In the genomic region with DNA sequence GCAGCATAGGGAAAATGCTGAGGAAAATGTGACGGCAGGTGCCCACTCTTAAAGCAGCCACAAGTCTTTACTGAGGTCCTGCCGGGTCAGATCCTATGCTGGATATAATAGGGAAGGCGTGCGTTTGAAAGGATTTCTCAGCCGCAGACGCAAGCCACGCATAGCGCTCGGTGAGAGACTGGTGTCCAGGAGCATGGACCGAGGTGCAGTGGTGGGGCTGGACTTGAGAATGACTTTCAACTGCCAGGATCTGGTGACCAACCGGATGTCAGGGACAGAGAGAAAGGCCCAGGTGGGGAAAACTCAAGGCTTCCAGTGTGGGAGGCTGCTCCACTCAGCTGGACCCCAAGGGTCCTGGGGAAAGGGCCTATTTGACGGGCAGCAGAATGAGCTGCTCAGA, we compare ENCODE assay signal across 18 cellular contexts.
DNase-seq lines count a peak whose midpoint lies in the region; ATAC-seq and TF ChIP-seq lines count a peak whose summit lies in the region.
"Had no signal": no experiment of that assay in that cellular context is flagged by ENCODE, and none has a peak within 500 bp of the region (broad histone marks: within the 10 kb centered on the region; RNA-seq: fewer than 3 reads in every experiment).

No MANE protein-coding gene starts in this region.

- DNase-seq in body of pancreas (no peak), mesothelial cell of epicardium (ENCODE audit: low spot score in 2 of 2, unreplicated experiment in 2 of 2) (no peak), posterior vena cava (ENCODE audit: low spot score) (peak; percentile 41), DMS153 (lab: John Stamatoyannopoulos, UW) (no peak)
- DNase-seq in activated CD4-positive, CD25-positive, alpha-beta regulatory T cell treated with anti-CD3 and anti-CD28 coated beads, Interleukin-2, amount 50 U/mL, for 72 hours: no peak
- DNase-seq: ACHN; BE2C; C1 segment of cervical spinal cord; Caco-2; CD4-positive, CD25-positive, alpha-beta regulatory T cell; DMS79; GDM1; H9; IMR-90 had no signal

- TF ChIP-seq POLR2A in body of pancreas (IDR thresholded peaks at IDR 0.05): no peak

- peak overlapping the region; percentile 42 to 77 (median 64) for H3K27ac ChIP-seq in body of pancreas
- H3K27ac ChIP-seq: HL-60 had no signal

- H3K27me3 ChIP-seq in body of pancreas: no peaks in the 10 kb centered on the region
- H3K27me3 ChIP-seq: BE2C had no signal

- no peak overlapping the region for H3K4me3 ChIP-seq in body of pancreas
- H3K4me3 ChIP-seq: K562 had no signal

- no peak overlapping the region for H3K4me3 Mint-ChIP-seq in mesothelial cell of epicardium
- H3K4me3 Mint-ChIP-seq: CD4-positive, CD25-positive, alpha-beta regulatory T cell; H9 had no signal

- no peaks in the 10 kb centered on the region for H3K9me3 Mint-ChIP-seq in mesothelial cell of epicardium

- no peaks in the 10 kb centered on the region for H3K9me3 ChIP-seq in body of pancreas
- H3K9me3 ChIP-seq: BE2C, Caco-2 had no signal

- intact Hi-C loops in body of pancreas (cut with DNase I): no loop called here
- intact Hi-C loops in posterior vena cava (cut with DNase I): loop anchor here in 1 of 2 donors (5.0 kb wide), 1 partner anchor 1936 kb away; no protein-coding TSS in a partner anchor

- ATAC-seq in body of pancreas (no peak), HG02970 (IDR thresholded peaks at IDR 0.05; ENCODE audit: low FRiP score, unreplicated experiment) (no peak), GM19395 (IDR thresholded peaks at IDR 0.05; ENCODE audit: unreplicated experiment) (no peak)
- ATAC-seq: K562 had no signal

- H3K36me3 Mint-ChIP-seq in mesothelial cell of epicardium: no peaks in the 10 kb centered on the region
- H3K36me3 Mint-ChIP-seq: CD4-positive, CD25-positive, alpha-beta regulatory T cell had no signal

- peak overlapping the region; percentile 6 for H3K27ac Mint-ChIP-seq in mesothelial cell of epicardium
- H3K27ac Mint-ChIP-seq: CD4-positive, CD25-positive, alpha-beta regulatory T cell; H9 had no signal

- TF ChIP-seq CTCF in body of pancreas (IDR thresholded peaks at IDR 0.05) (no peak), mesothelial cell of epicardium (IDR thresholded peaks at IDR 0.05; ENCODE audit: unreplicated experiment) (no peak)

- H3K4me1 ChIP-seq in body of pancreas: peaks cover 76% of the 10 kb centered on the region

- no peaks in the 10 kb centered on the region for H3K36me3 ChIP-seq in body of pancreas (replicated peaks in 1 of 2; ENCODE audit: insufficient read depth in 1 of 2, low read depth in 2 of 2)
- H3K36me3 ChIP-seq: BE2C had no signal

- 91 to 95% methylated on average over 12 of the region's 12 CpGs for whole genome bisulfite sequencing in body of pancreas, 2 donors

- H3K27me3 Mint-ChIP-seq in mesothelial cell of epicardium (ENCODE audit: low read depth): peaks cover 7% of the 10 kb centered on the region
- H3K27me3 Mint-ChIP-seq: CD4-positive, CD25-positive, alpha-beta regulatory T cell had no signal

- H3K4me1 Mint-ChIP-seq in mesothelial cell of epicardium: peaks cover 63% of the 10 kb centered on the region
- H3K4me1 Mint-ChIP-seq: CD4-positive, CD25-positive, alpha-beta regulatory T cell had no signal
